In the genomic region with DNA sequence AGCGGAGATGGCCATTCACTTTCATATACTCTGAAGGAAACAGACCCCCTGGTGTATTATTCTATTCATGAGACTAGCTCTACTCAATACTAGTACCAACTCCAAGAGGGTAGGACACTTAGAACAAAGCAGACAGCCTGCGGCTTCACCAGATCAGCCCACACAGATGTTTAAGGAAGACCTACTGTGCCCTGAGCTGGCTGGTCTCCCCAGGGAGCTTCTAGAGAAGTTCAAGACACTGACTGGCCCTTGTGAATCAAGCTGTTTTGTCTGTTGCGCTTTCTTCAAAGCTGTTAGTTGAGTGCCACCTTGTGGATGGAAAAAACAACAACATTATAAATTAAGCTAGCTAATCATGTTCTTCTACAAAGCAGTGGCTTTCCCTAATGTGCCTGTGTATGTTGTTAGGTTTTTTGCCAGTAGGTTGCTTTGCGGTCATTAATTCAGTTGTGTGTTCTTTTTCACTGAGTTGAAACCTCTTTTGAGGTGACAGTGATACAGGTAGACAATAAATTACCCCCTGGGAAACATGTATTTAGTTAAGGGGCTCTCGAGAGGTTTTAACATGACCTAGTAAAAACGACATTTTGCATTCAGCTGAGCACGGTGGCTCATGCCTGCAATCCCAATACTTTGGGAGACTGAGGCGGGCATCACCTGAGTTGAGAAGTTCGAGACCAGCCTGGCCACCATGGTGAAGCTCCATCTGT, we compare ENCODE assay signal across 8 cellular contexts.
DNase-seq lines count a peak whose midpoint lies in the region; ATAC-seq and TF ChIP-seq lines count a peak whose summit lies in the region.

No MANE protein-coding gene starts in this region.

- no peak overlapping the region for H3K27ac Mint-ChIP-seq in neural progenitor cell

- ATAC-seq in GM21723 (IDR thresholded peaks at IDR 0.05; ENCODE audit: unreplicated experiment): no peak

- H3F3A ChIP-seq in SU-DHL-6 (ENCODE audit: insufficient read depth) (no peaks in the 10 kb centered on the region), neural progenitor cell (ENCODE audit: low read depth) (peaks cover 25% of the 10 kb centered on the region)

- peaks cover 31% of the 10 kb centered on the region for H3K4me1 Mint-ChIP-seq in neural progenitor cell

- H3K27ac ChIP-seq in SU-DHL-6 (ENCODE audit: low read depth, low read length): no peak overlapping the region
- no peak overlapping the region for H3K27ac ChIP-seq in neural progenitor cell

- no peaks in the 10 kb centered on the region for H3K27me3 ChIP-seq in H7 (ENCODE audit: control insufficient read depth, insufficient read depth, low read length)
- H3K27me3 ChIP-seq in SU-DHL-6 (ENCODE audit: low read length): no peaks in the 10 kb centered on the region
- no peaks in the 10 kb centered on the region for H3K27me3 ChIP-seq in neural progenitor cell

- H3K9ac ChIP-seq in SU-DHL-6 (ENCODE audit: low read length) (no peak overlapping the region), neural progenitor cell (no peak overlapping the region)

- no peak overlapping the region for H3K4me3 Mint-ChIP-seq in neural progenitor cell

- H3K4me2 ChIP-seq in SU-DHL-6 (ENCODE audit: low read depth, low read length, poor library complexity, severe bottlenecking) (no peak overlapping the region), neural progenitor cell (no peak overlapping the region)

- no peaks in the 10 kb centered on the region for H3K36me3 Mint-ChIP-seq in neural progenitor cell

- H3K4me3 ChIP-seq in H7 (ENCODE audit: insufficient read depth, low read depth, low read length) (no peak overlapping the region), SU-DHL-6 (ENCODE audit: insufficient read depth, low read length, poor library complexity, severe bottlenecking) (no peak overlapping the region), fibroblast of mammary gland (ENCODE audit: control insufficient read depth, low read depth, low read length) (no peak overlapping the region), neural progenitor cell (no peak overlapping the region)

- peaks cover 22% of the 10 kb centered on the region for H3K4me1 ChIP-seq in neural progenitor cell

- DNase-seq in DMS79 treated with DMSO at 0.1 percent for 48 hours (lab: John Stamatoyannopoulos, UW) (peak; percentile 54), H7 (peak; percentile 68), NCI-H1930 (lab: John Stamatoyannopoulos, UW) (peak; percentile 18 to 54), fibroblast of mammary gland (ENCODE audit: low read depth) (peak; percentile 93), neural progenitor cell (ENCODE audit: low spot score) (peak; percentile 83)
- no peak for DNase-seq in activated CD8-positive, alpha-beta memory T cell treated with anti-CD3 and anti-CD28 coated beads, Interleukin-2, amount 50 U/mL, for 48 hours

- H3K79me2 ChIP-seq in SU-DHL-6 (ENCODE audit: insufficient read depth, low read length) (no peaks in the 10 kb centered on the region), neural progenitor cell (ENCODE audit: low read depth) (no peaks in the 10 kb centered on the region)

- H3K9me3 ChIP-seq in SU-DHL-6 (ENCODE audit: insufficient read depth, low read length): no peaks in the 10 kb centered on the region
- H3K9me3 ChIP-seq in neural progenitor cell (ENCODE audit: low read depth): no peaks in the 10 kb centered on the region

- H3K9me3 Mint-ChIP-seq in neural progenitor cell: no peaks in the 10 kb centered on the region

- H3K36me3 ChIP-seq in H7 (replicated peaks; ENCODE audit: control insufficient read depth, insufficient read depth, low read length) (peaks cover 13% of the 10 kb centered on the region), SU-DHL-6 (ENCODE audit: low read length) (no peaks in the 10 kb centered on the region), neural progenitor cell (no peaks in the 10 kb centered on the region)

- H2AFZ ChIP-seq in SU-DHL-6 (ENCODE audit: low read depth, low read length, severe bottlenecking) (no peak overlapping the region), neural progenitor cell (replicated peaks) (no peak overlapping the region)

- H4K20me1 ChIP-seq in SU-DHL-6 (ENCODE audit: low read depth, low read length) (no peaks in the 10 kb centered on the region), neural progenitor cell (ENCODE audit: low read depth) (no peaks in the 10 kb centered on the region)

- peaks cover 11% of the 10 kb centered on the region for H3K27me3 Mint-ChIP-seq in neural progenitor cell (ENCODE audit: insufficient read depth, low read depth)

- H3K9me2 ChIP-seq in SU-DHL-6 (replicated peaks; ENCODE audit: insufficient read depth, low read length): no peaks in the 10 kb centered on the region

- TF ChIP-seq CTCF in SU-DHL-6 (IDR thresholded peaks at IDR 0.05; ENCODE audit: insufficient read depth, low read length, poor library complexity, severe bottlenecking) (peak; percentile 54), fibroblast of mammary gland (conservative IDR thresholded peaks at IDR 0.05; ENCODE audit: control insufficient read depth, insufficient read depth, low read depth, low read length) (peak; percentile 74), neural progenitor cell (IDR thresholded peaks at IDR 0.05) (peak; percentile 79)
